ENCODE assay signal across 28 cellular contexts in genomic region chr16:53356478-53357207, GRCh38.
DNase-seq lines count a peak whose midpoint lies in the region; ATAC-seq and TF ChIP-seq lines count a peak whose summit lies in the region.
"Had no signal": no experiment of that assay in that cellular context is flagged by ENCODE, and none has a peak within 500 bp of the region (broad histone marks: within the 10 kb centered on the region; RNA-seq: fewer than 3 reads in every experiment).

No MANE protein-coding gene starts in this region.

- no peak for ATAC-seq in DND-41 (ENCODE audit: insufficient read depth, low read depth)
- ATAC-seq in HG03045 (IDR thresholded peaks at IDR 0.05; ENCODE audit: unreplicated experiment), result no peak
- ATAC-seq: body of pancreas; left ventricle myocardium superior; naive thymus-derived CD4-positive, alpha-beta T cell; right cardiac atrium; stimulated activated naive CD8-positive, alpha-beta T cell treated with anti-CD3 and anti-CD28 coated beads, Interleukin-15, Interleukin-2, amounts not matched to agents 100 U/mL and 50 U/mL, for 24 hours had no signal

- H4K8ac ChIP-seq in H9 (replicated peaks; ENCODE audit: insufficient read length, low read depth, low read length), result no peak overlapping the region

- H3K27ac ChIP-seq in DND-41 (ENCODE audit: low read length), result no peak overlapping the region
- no peak overlapping the region for H3K27ac ChIP-seq in H9 (ENCODE audit: insufficient read length, low read depth, low read length)
- no peak overlapping the region for H3K27ac ChIP-seq in WERI-Rb-1
- H3K27ac ChIP-seq: body of pancreas, GM23248, thoracic aorta had no signal

- H3K27me3 ChIP-seq in DND-41 (ENCODE audit: insufficient read depth, low read length, poor library complexity), result peaks cover 3% of the 10 kb centered on the region
- H3K27me3 ChIP-seq in H9 (ENCODE audit: insufficient read depth, low read length), result no peaks in the 10 kb centered on the region
- no peaks in the 10 kb centered on the region for H3K27me3 ChIP-seq in WERI-Rb-1 (ENCODE audit: insufficient read depth, low read depth, severe bottlenecking)
- no peaks in the 10 kb centered on the region for H3K27me3 ChIP-seq in kidney epithelial cell (ENCODE audit: control insufficient read depth, insufficient read depth, low read length)
- H3K27me3 ChIP-seq: body of pancreas had no signal

- no peak overlapping the region for H2BK15ac ChIP-seq in H9 (ENCODE audit: low read depth, low read length)

- H3K79me1 ChIP-seq in H9 (ENCODE audit: insufficient read depth, low read depth, low read length, poor library complexity, severe bottlenecking), result no peaks in the 10 kb centered on the region

- no peak overlapping the region for H2BK20ac ChIP-seq in H9 (ENCODE audit: low read depth, low read length, poor library complexity, severe bottlenecking)

- H2BK12ac ChIP-seq in H9 (ENCODE audit: insufficient read length, low read depth, low read length), result no peak overlapping the region

- DNase-seq in DND-41 (no peak), H9 (no peak), WERI-Rb-1 (peak; percentile 28), kidney epithelial cell (ENCODE audit: low read depth) (no peak), SW 1271 (lab: John Stamatoyannopoulos, UW) (no peak), SW480 (ENCODE audit: low spot score) (no peak)
- DNase-seq: activated B cell treated with CpG ODN at 0.5 μM for 24 hours; activated CD4-positive, alpha-beta T cell treated with anti-CD3 and anti-CD28 coated beads, Interleukin-2, amount 50 U/mL, for 48 hours; activated CD8-positive, alpha-beta memory T cell treated with anti-CD3 and anti-CD28 coated beads, Interleukin-2, amount 50 U/mL, for 48 hours; activated effector memory CD4-positive, alpha-beta T cell treated with Interleukin-2 at 50 U/mL for 16 hours; body of pancreas; CD4-positive, alpha-beta T cell; foreskin fibroblast; GM23248; immature natural killer cell; left ventricle myocardium superior; MV-4-11; naive thymus-derived CD4-positive, alpha-beta T cell; NCI-H1694 treated with DMSO at 0.1 percent for 48 hours; NCI-H526; OCI-M1; right cardiac atrium; stimulated activated CD4-positive, alpha-beta T cell treated with anti-CD3 and anti-CD28 coated beads, Interleukin-4, amount 100 ng/mL, for 4 hours; stimulated activated naive CD8-positive, alpha-beta T cell treated with anti-CD3 and anti-CD28 coated beads, Interleukin-15, Interleukin-2, amounts not matched to agents 100 U/mL and 50 U/mL, for 24 hours; T-helper 9 cell had no signal

- WGBS in H9 (ENCODE audit: extremely low coverage, insufficient read length, low lambda C conversion rate), result no CpG with 5 or more reads among the region's 4 CpGs

- H3K4me2 ChIP-seq in DND-41 (ENCODE audit: insufficient read depth, low read length) (no peak overlapping the region), H9 (ENCODE audit: insufficient read depth, insufficient read length, low read length) (no peak overlapping the region)

- H3K9me3 ChIP-seq in DND-41 (ENCODE audit: insufficient read depth, low read length, severe bottlenecking), result no peaks in the 10 kb centered on the region
- H3K9me3 ChIP-seq in H9 (ENCODE audit: control insufficient read depth, low read depth, low read length), result no peaks in the 10 kb centered on the region
- H3K9me3 ChIP-seq in WERI-Rb-1 (ENCODE audit: severe bottlenecking), result no peaks in the 10 kb centered on the region
- H3K9me3 ChIP-seq: body of pancreas, thoracic aorta had no signal

- H3K4ac ChIP-seq in H9 (ENCODE audit: low read depth, low read length), result no peak overlapping the region

- no peaks in the 10 kb centered on the region for H3K4me1 ChIP-seq in DND-41 (ENCODE audit: insufficient read depth, low read length)
- H3K4me1 ChIP-seq in H9 (ENCODE audit: insufficient read depth, low read length), result no peaks in the 10 kb centered on the region
- H3K4me1 ChIP-seq: body of pancreas had no signal

- H3K23ac ChIP-seq in H9 (ENCODE audit: insufficient read length, low read depth, low read length), result no peak overlapping the region

- no peak overlapping the region for H4K91ac ChIP-seq in H9 (ENCODE audit: insufficient read length, low read depth, low read length)

- no peaks in the 10 kb centered on the region for H3K36me3 Mint-ChIP-seq in H9 (ENCODE audit: insufficient read depth in 1 of 3, low read depth in 3 of 3)
- H3K36me3 Mint-ChIP-seq: immature natural killer cell; mesothelial cell of epicardium; naive thymus-derived CD4-positive, alpha-beta T cell had no signal

- H4K5ac ChIP-seq in H9 (ENCODE audit: insufficient read length, low read depth, low read length), result no peak overlapping the region

- H3T11ph ChIP-seq in H9 (ENCODE audit: low read length), result no peak overlapping the region

- no peak overlapping the region for H2BK5ac ChIP-seq in H9 (ENCODE audit: insufficient read length, low read length)

- no peak overlapping the region for H2AK5ac ChIP-seq in H9 (ENCODE audit: insufficient read length, low read length)

- H4K20me1 ChIP-seq in DND-41 (ENCODE audit: insufficient read depth, low read length) (no peaks in the 10 kb centered on the region), H9 (ENCODE audit: control insufficient read depth, insufficient read depth, insufficient read length) (no peaks in the 10 kb centered on the region)

- peaks cover 4 to 6% of the 10 kb centered on the region in 2 experiments; a peak in 1 of 4 replicates for H3K4me1 Mint-ChIP-seq in H9
- H3K4me1 Mint-ChIP-seq: immature natural killer cell, mesothelial cell of epicardium had no signal

- H3K9ac ChIP-seq in DND-41 (ENCODE audit: low read depth, low read length) (no peak overlapping the region), H9 (ENCODE audit: extremely low read depth, insufficient read length, low read length) (no peak overlapping the region)
- H3K9ac ChIP-seq: GM23248 had no signal

- H3K27ac Mint-ChIP-seq in H9, result no peak overlapping the region
- H3K27ac Mint-ChIP-seq: activated B cell treated with CpG ODN at 0.5 μM for 24 hours; CD4-positive, alpha-beta T cell; immature natural killer cell; mesothelial cell of epicardium; naive thymus-derived CD4-positive, alpha-beta T cell had no signal

- no peak overlapping the region for H3K4me3 ChIP-seq in DND-41 (ENCODE audit: low read depth in 1 of 2, low read length in 2 of 2)
- H3K4me3 ChIP-seq in WERI-Rb-1 (ENCODE audit: low read depth, low read length), result no peak overlapping the region
- H3K4me3 ChIP-seq in kidney epithelial cell (ENCODE audit: low read depth, low read length), result no peak overlapping the region
- H3K4me3 ChIP-seq: body of pancreas, GM23248, thoracic aorta had no signal

- H3K4me3 Mint-ChIP-seq in H9, result no peak overlapping the region
- H3K4me3 Mint-ChIP-seq: activated B cell treated with CpG ODN at 0.5 μM for 24 hours; CD4-positive, alpha-beta T cell; immature natural killer cell; mesothelial cell of epicardium; naive thymus-derived CD4-positive, alpha-beta T cell had no signal

- peaks cover 0 to 2% of the 10 kb centered on the region in 2 experiments; a peak in 1 of 5 replicates for H3K9me3 Mint-ChIP-seq in H9
- H3K9me3 Mint-ChIP-seq: activated B cell treated with CpG ODN at 0.5 μM for 24 hours; CD4-positive, alpha-beta T cell; immature natural killer cell; mesothelial cell of epicardium had no signal

- H3K36me3 ChIP-seq in DND-41 (ENCODE audit: insufficient read depth, low read length), result no peaks in the 10 kb centered on the region
- no peaks in the 10 kb centered on the region for H3K36me3 ChIP-seq in WERI-Rb-1
- no peaks in the 10 kb centered on the region for H3K36me3 ChIP-seq in kidney epithelial cell (ENCODE audit: control insufficient read depth, insufficient read depth, low read length)
- H3K36me3 ChIP-seq: thoracic aorta had no signal

- no peak overlapping the region for H2AFZ ChIP-seq in DND-41 (ENCODE audit: low read depth, low read length)
- H2AFZ ChIP-seq in H9 (ENCODE audit: low read length), result no peak overlapping the region
- H2AFZ ChIP-seq: GM23248 had no signal

- no peak overlapping the region for H3K18ac ChIP-seq in H9 (ENCODE audit: insufficient read length, low read depth, low read length)

- H3K79me2 ChIP-seq in DND-41 (ENCODE audit: insufficient read depth, low read length), result no peaks in the 10 kb centered on the region
- no peaks in the 10 kb centered on the region for H3K79me2 ChIP-seq in H9 (ENCODE audit: insufficient read depth, low read length)

- H2BK120ac ChIP-seq in H9 (ENCODE audit: low read depth, low read length, poor library complexity, severe bottlenecking), result no peak overlapping the region

- no peaks in the 10 kb centered on the region for H3K23me2 ChIP-seq in H9 (ENCODE audit: insufficient read length, low read depth, low read length, poor library complexity, severe bottlenecking)

- no peaks in the 10 kb centered on the region; the same call in 1 of the 2 replicates for H3K27me3 Mint-ChIP-seq in H9 (ENCODE audit: low read depth)

- no peak overlapping the region for H3K56ac ChIP-seq in H9 (ENCODE audit: insufficient read length, low read depth, low read length)

- no peak overlapping the region for H3K14ac ChIP-seq in H9 (ENCODE audit: insufficient read depth, low read length)

- TF ChIP-seq CTCF in DND-41 (IDR thresholded peaks at IDR 0.05; ENCODE audit: borderline replicate concordance, extremely low read depth, low read length, poor library complexity, severe bottlenecking), result peak; percentile 25
- TF ChIP-seq CTCF in H9 (conservative IDR thresholded peaks at IDR 0.05), result peak; percentile 65
- TF ChIP-seq CTCF in WERI-Rb-1 (IDR thresholded peaks at IDR 0.05; ENCODE audit: low read depth, low read length), result peak; percentile 48; the same call in 1 of the 2 replicates
- peak; percentile 2 for TF ChIP-seq CTCF in kidney epithelial cell (IDR thresholded peaks at IDR 0.05; ENCODE audit: insufficient read depth, low read length, poor library complexity, severe bottlenecking)

Comparison
In these comparisons a context has a peak if more than half of its experiments do, and no peak if none do; other contexts are left out.
1. CTCF ChIP-seq: peak in every context shown above with its lines; median percentile 65 in H9; 48 in WERI-Rb-1; 25 in DND-41; 2 in kidney epithelial cell.